ENCODE assay signal across 10 cellular contexts in genomic region chr17:63665527-63666214, GRCh38. TPM values are rescaled to one million over a fixed set of nuclear protein-coding genes. Genes with fewer than 3 reads are reported as not detected.
DNase-seq lines count a peak whose midpoint lies in the region; ATAC-seq and TF ChIP-seq lines count a peak whose summit lies in the region.
"Had no signal": no experiment of that assay in that cellular context is flagged by ENCODE, and none has a peak within 500 bp of the region (broad histone marks: within the 10 kb centered on the region; RNA-seq: fewer than 3 reads in every experiment).

No MANE protein-coding gene starts in this region.

- peak overlapping the region; percentile 95 for H3K27ac Mint-ChIP-seq in activated B cell treated with CpG ODN at 0.5 μM for 24 hours

- H3K27me3 Mint-ChIP-seq in activated B cell treated with CpG ODN at 0.5 μM for 24 hours: no peaks in the 10 kb centered on the region

- H3K4me1 Mint-ChIP-seq in activated B cell treated with CpG ODN at 0.5 μM for 24 hours: peaks cover 44% of the 10 kb centered on the region

- peaks cover 66% of the 10 kb centered on the region for H3K36me3 Mint-ChIP-seq in activated B cell treated with CpG ODN at 0.5 μM for 24 hours (ENCODE audit: low read depth)

- CTCF ChIA-PET in activated B cell treated with CpG ODN at 0.5 μM for 24 hours (lab: Charles Lee): interaction anchor here (1.1 to 1.9 kb wide), 6 partner anchors 10 to 240 kb away, joined by 3 to 6 read pairs (median 5); no protein-coding TSS in a partner anchor

- ATAC-seq in HG03135 (IDR thresholded peaks at IDR 0.05; ENCODE audit: unreplicated experiment) (peak; percentile 49), activated B cell treated with CpG ODN at 0.5 μM for 24 hours (ENCODE audit: low read depth) (peak; percentile 71), GM21367 (IDR thresholded peaks at IDR 0.05; ENCODE audit: unreplicated experiment) (no peak), GM21423 (IDR thresholded peaks at IDR 0.05; ENCODE audit: unreplicated experiment) (no peak)

- H3K4me3 Mint-ChIP-seq in activated B cell treated with CpG ODN at 0.5 μM for 24 hours: peak overlapping the region; percentile 68

- intact Hi-C loops in activated B cell treated with CpG ODN at 0.5 μM for 24 hours (cut with micrococcal nuclease): loop anchor here (5.0 kb wide), 1 partner anchor 43 kb away; the partner anchor contains the start of gene MAP3K3

- TF ChIP-seq CTCF in activated B cell treated with CpG ODN at 0.5 μM for 24 hours (IDR thresholded peaks at IDR 0.05): no peak

- POLR2A ChIA-PET in activated B cell treated with CpG ODN at 0.5 μM for 24 hours (lab: Charles Lee): interaction anchor here (0.9 to 4.7 kb wide), 11 partner anchors 10 to 108 kb away, joined by 3 to 32 read pairs (median 6); partner anchors contain the start of genes CCDC47, DDX42 and MAP3K3

- H3K9me3 Mint-ChIP-seq in activated B cell treated with CpG ODN at 0.5 μM for 24 hours: no peaks in the 10 kb centered on the region

- DNase-seq in CMK (ENCODE audit: low read depth): peak; percentile 32
- no peak for DNase-seq in activated B cell treated with CpG ODN at 0.5 μM for 24 hours
- peak; percentile 36 to 82 for DNase-seq in lung microvascular endothelial cell (ENCODE audit: low read depth in 2 of 2)
- no peak for DNase-seq in NCI-H2227 treated with DMSO at 0.1 percent for 48 hours (lab: John Stamatoyannopoulos, UW)
- DNase-seq in stimulated activated CD4-positive, alpha-beta T cell treated with anti-CD3 and anti-CD28 coated beads, Interleukin-15, amount 100 ng/mL, for 24 hours: no peak
- DNase-seq: Calu3, NCI-H2029 treated with DMSO at 0.1 percent for 48 hours had no signal

RNA-seq across cellular contexts. Expression of gene LIMD2, which starts 34.3 kb away (rescaled TPM):
- 404 and 421 TPM in 2 replicates for total RNA-seq in activated B cell treated with CpG ODN at 0.5 μM for 24 hours
- total RNA-seq in lung microvascular endothelial cell: 15.3 and 18.8 TPM in 2 replicates

RNA-seq across cellular contexts. Expression of gene MAP3K3, which starts 43.5 kb away (rescaled TPM):
- total RNA-seq in activated B cell treated with CpG ODN at 0.5 μM for 24 hours (32.5 and 32.9 TPM in 2 replicates), lung microvascular endothelial cell (74.8 and 108 TPM in 2 replicates)

Comparison
In these comparisons a context has a peak if more than half of its experiments do, and no peak if none do; other contexts are left out.
1. DNase-seq: peak in CMK (single experiment) and lung microvascular endothelial cell (2 of 2); none in activated B cell treated with CpG ODN at 0.5 μM for 24 hours (single experiment), NCI-H2227 treated with DMSO at 0.1 percent for 48 hours (single experiment) and stimulated activated CD4-positive, alpha-beta T cell treated with anti-CD3 and anti-CD28 coated beads, Interleukin-15, amount 100 ng/mL, for 24 hours (single experiment).
2. ATAC-seq: peak in HG03135 (single experiment) and activated B cell treated with CpG ODN at 0.5 μM for 24 hours (single experiment); none in GM21367 (single experiment) and GM21423 (single experiment).
3. RNA of gene LIMD2, which starts 34.3 kb away (total RNA-seq): 404 to 421 TPM in activated B cell treated with CpG ODN at 0.5 μM for 24 hours; 15.3 to 18.8 TPM in lung microvascular endothelial cell; every median in the first group is over 10 times any median in the second.